ENCODE assay signal across 11 cellular contexts in the genomic region with DNA sequence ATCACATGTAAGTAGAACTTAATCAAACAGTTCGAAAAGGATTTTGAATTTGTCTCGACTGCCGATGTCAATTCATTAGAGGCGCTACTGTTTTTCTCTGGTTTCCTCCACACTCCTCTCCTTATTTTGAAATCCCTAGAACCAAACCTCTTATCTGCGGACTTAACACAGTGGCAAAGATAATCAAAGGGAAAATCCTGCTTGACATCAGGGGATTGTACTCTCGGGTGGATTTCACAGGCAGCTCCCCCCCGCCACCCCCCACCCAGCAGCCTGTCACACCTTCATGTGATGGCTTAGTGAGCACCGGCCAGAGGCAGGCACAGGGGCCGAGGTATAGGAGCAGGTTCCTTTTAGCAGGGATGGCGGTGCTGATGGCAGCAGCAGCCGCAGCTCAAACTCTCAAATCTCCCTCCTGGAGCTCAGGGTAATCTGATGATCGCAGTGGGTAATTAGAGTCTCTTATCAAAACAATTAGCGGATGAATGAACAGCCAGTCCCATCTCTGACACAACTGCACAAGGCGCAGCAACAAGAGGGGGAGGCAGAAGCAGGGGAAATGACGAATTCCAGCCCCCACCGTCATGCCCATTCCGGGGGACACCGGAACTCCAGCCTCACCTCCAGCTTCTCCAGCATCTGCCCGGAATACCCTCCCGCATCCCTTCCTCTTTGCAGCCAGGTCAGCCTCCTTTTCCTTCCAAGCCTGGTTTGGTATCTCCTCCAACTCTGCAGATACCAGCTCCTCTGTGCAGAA.
DNase-seq lines count a peak whose midpoint lies in the region; ATAC-seq and TF ChIP-seq lines count a peak whose summit lies in the region.
"Had no signal": no experiment of that assay in that cellular context is flagged by ENCODE, and none has a peak within 500 bp of the region (broad histone marks: within the 10 kb centered on the region; RNA-seq: fewer than 3 reads in every experiment).

No MANE protein-coding gene starts in this region.

- intact Hi-C loops in left ventricle myocardium inferior (cut with micrococcal nuclease) (no loop called here), Right ventricle myocardium superior (cut with DNase I) (no loop called here)

- H3K27ac ChIP-seq in left ventricle myocardium inferior (replicated peaks) (peak overlapping the region; percentile 76), urinary bladder (ENCODE audit: low read depth) (peak overlapping the region; percentile 57)

- H3K4me1 Mint-ChIP-seq in naive thymus-derived CD8-positive, alpha-beta T cell = peaks cover 42 to 95% (median 82%) of the 10 kb centered on the region in 4 donors

- peaks cover 90% of the 10 kb centered on the region for H3K4me1 ChIP-seq in left ventricle myocardium inferior
- H3K4me1 ChIP-seq in urinary bladder (ENCODE audit: insufficient read depth) = no peaks in the 10 kb centered on the region

- H3K4me3 ChIP-seq in left ventricle myocardium inferior = no peak overlapping the region
- no peak overlapping the region for H3K4me3 ChIP-seq in urinary bladder (ENCODE audit: low read depth, low read length)

- H3K27me3 ChIP-seq in left ventricle myocardium inferior (ENCODE audit: low read depth) = no peaks in the 10 kb centered on the region

- no peaks in the 10 kb centered on the region for H3K9me3 Mint-ChIP-seq in naive thymus-derived CD8-positive, alpha-beta T cell
- H3K9me3 Mint-ChIP-seq: stimulated activated memory B cell treated with anti-CD40 and anti-IgM and Interleukin-4, amounts not matched to agents 10 μg/mL and 1 μg/mL and 100 μg/mL, for 72 hours had no signal

- ATAC-seq in Right ventricle myocardium superior (ENCODE audit: poor library complexity) = no peak
- no peak for ATAC-seq in naive thymus-derived CD8-positive, alpha-beta T cell
- ATAC-seq: stimulated activated memory B cell treated with anti-CD40 and anti-IgM and Interleukin-4, amounts not matched to agents 10 μg/mL and 1 μg/mL and 100 μg/mL, for 72 hours had no signal

- H3K36me3 Mint-ChIP-seq in naive thymus-derived CD8-positive, alpha-beta T cell = peaks cover 0 to 4% (median 0%) of the 10 kb centered on the region in 3 donors
- H3K36me3 Mint-ChIP-seq: stimulated activated memory B cell treated with anti-CD40 and anti-IgM and Interleukin-4, amounts not matched to agents 10 μg/mL and 1 μg/mL and 100 μg/mL, for 72 hours had no signal

- DNase-seq in left ventricle myocardium inferior = no peak
- no peak for DNase-seq in Right ventricle myocardium superior
- DNase-seq in dermis microvascular lymphatic vessel endothelial cell (ENCODE audit: low read depth in 2 of 2) = peak; percentile 7 to 60
- no peak for DNase-seq in naive thymus-derived CD8-positive, alpha-beta T cell
- no peak for DNase-seq in SHP77 treated with DMSO at 0.1 percent for 48 hours (lab: John Stamatoyannopoulos, UW)
- no peak for DNase-seq in midbrain (lab: John Stamatoyannopoulos, UW)
- no peak for DNase-seq in NCI-H1048 (lab: John Stamatoyannopoulos, UW)
- DNase-seq: activated T-cell treated with anti-CD3 and anti-CD28 coated beads, Interleukin-2, amount 50 U/mL, for 48 hours had no signal

- 61% methylated on average over 20 of the region's 20 CpGs for WGBS in urinary bladder

- H3K36me3 ChIP-seq in left ventricle myocardium inferior (no peaks in the 10 kb centered on the region), urinary bladder (ENCODE audit: insufficient read depth) (no peaks in the 10 kb centered on the region)

- H3K4me3 Mint-ChIP-seq in naive thymus-derived CD8-positive, alpha-beta T cell = no peak overlapping the region
- H3K4me3 Mint-ChIP-seq: B cell; stimulated activated memory B cell treated with anti-CD40 and anti-IgM and Interleukin-4, amounts not matched to agents 10 μg/mL and 1 μg/mL and 100 μg/mL, for 72 hours had no signal

- no peaks in the 10 kb centered on the region for H3K9me3 ChIP-seq in left ventricle myocardium inferior (replicated peaks)

- peak overlapping the region; percentile 8 to 83 (median 42) for H3K27ac Mint-ChIP-seq in naive thymus-derived CD8-positive, alpha-beta T cell
- H3K27ac Mint-ChIP-seq: B cell; stimulated activated memory B cell treated with anti-CD40 and anti-IgM and Interleukin-4, amounts not matched to agents 10 μg/mL and 1 μg/mL and 100 μg/mL, for 72 hours had no signal

- no peaks in the 10 kb centered on the region for H3K27me3 Mint-ChIP-seq in naive thymus-derived CD8-positive, alpha-beta T cell
- H3K27me3 Mint-ChIP-seq: B cell; stimulated activated memory B cell treated with anti-CD40 and anti-IgM and Interleukin-4, amounts not matched to agents 10 μg/mL and 1 μg/mL and 100 μg/mL, for 72 hours had no signal

- POLR2A ChIA-PET in naive thymus-derived CD8-positive, alpha-beta T cell (lab: Charles Lee) = interaction anchor here (0.5 to 0.6 kb wide), 2 partner anchors 34 to 180 kb away, joined by 3 read pairs; no protein-coding TSS in a partner anchor

- no peak for TF ChIP-seq CTCF in left ventricle myocardium inferior (IDR thresholded peaks at IDR 0.05; ENCODE audit: borderline replicate concordance)

Comparison
In these comparisons a context has a peak if more than half of its experiments do, and no peak if none do; other contexts are left out.
1. DNase-seq: peak in dermis microvascular lymphatic vessel endothelial cell (2 of 2); none in left ventricle myocardium inferior (single experiment), Right ventricle myocardium superior (single experiment), naive thymus-derived CD8-positive, alpha-beta T cell (0 of 10), SHP77 treated with DMSO at 0.1 percent for 48 hours (single experiment), midbrain (single experiment) and NCI-H1048 (single experiment).